In the genomic region with DNA sequence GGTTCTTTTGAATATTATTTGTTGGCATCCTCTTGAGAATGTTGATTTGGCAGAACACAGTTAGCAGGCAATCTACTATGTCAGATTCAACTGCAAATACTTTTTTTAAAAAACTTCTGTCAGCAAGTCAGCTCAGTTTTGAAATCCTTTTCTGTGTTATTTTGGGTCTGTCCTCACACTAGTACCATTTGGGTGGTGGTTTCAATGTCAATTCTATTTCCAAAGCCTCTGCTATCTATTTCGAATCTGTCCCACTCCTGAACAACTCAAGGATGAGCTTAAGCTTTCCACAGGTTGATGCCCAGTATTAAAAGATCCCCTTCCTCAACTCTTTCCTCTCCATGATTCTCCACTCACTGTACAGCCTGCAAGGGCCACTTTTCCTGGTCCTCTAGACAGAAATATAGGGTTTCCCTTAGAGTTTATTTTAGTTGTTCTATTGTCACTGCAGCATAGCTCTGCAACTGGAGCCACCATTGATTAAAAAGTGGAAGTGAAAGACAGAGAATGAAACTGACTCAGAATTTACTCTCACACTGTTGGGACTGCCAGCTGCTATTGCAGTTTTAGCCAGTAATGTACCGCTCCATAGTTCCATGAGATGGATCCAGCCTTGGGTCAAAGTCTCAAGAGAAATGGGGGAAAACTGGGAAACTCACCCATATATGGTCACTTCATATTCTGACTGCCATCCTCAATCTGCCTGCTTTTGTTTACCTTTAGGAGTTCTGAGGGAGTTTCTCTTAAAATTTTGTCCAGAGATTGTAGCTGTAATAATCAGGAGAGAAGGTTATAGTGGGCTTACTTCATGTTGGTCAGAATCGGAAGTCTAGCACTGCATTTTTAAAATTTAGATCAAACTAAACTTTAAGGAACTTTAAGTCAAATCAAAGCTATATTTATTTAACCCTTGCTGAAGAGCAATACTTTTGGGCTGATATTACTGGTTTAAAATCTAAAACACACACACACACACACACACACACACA, we compare ENCODE assay signal across 10 cellular contexts. TPM values are rescaled to one million over a fixed set of nuclear protein-coding genes. Genes with fewer than 3 reads are reported as not detected.
A peak's percentile ranks its signal among the peaks of the same experiment; 100 is the strongest.
DNase-seq lines count a peak whose midpoint lies in the region; ATAC-seq and TF ChIP-seq lines count a peak whose summit lies in the region.
"Had no signal": no experiment of that assay in that cellular context is flagged by ENCODE, and none has a peak within 500 bp of the region (broad histone marks: within the 10 kb centered on the region; RNA-seq: fewer than 3 reads in every experiment).

No MANE protein-coding gene starts in this region.

- peak; percentile 100 for ATAC-seq in GM18907 (IDR thresholded peaks at IDR 0.05; ENCODE audit: unreplicated experiment)
- ATAC-seq in GM21619 (IDR thresholded peaks at IDR 0.05; ENCODE audit: unreplicated experiment): peak; percentile 100
- ATAC-seq in HG03175 (IDR thresholded peaks at IDR 0.05; ENCODE audit: unreplicated experiment): peak; percentile 100
- peak; percentile 22 for ATAC-seq in gastroesophageal sphincter

- no peak overlapping the region for H3K27ac ChIP-seq in gastroesophageal sphincter

- no peaks in the 10 kb centered on the region for H3K9me3 ChIP-seq in gastroesophageal sphincter

- H3K4me1 Mint-ChIP-seq in chondrocyte (ENCODE audit: low read depth): peaks cover 4% of the 10 kb centered on the region

- 74 to 93% methylated on average over 2 to 3 of the region's 3 CpGs for WGBS in gastroesophageal sphincter (ENCODE audit: low coverage in 1 of 2), 2 donors

- no peak overlapping the region for H3K4me3 ChIP-seq in gastroesophageal sphincter

- H3K36me3 ChIP-seq in gastroesophageal sphincter: peaks cover 0 to 5% of the 10 kb centered on the region in 2 donors

- no peak for TF ChIP-seq POLR2A in gastroesophageal sphincter (IDR thresholded peaks at IDR 0.05)

- H3K4me1 ChIP-seq in gastroesophageal sphincter: no peaks in the 10 kb centered on the region

- H3K4me3 Mint-ChIP-seq in chondrocyte (ENCODE audit: unreplicated experiment): no peak overlapping the region

- H3K27me3 ChIP-seq in gastroesophageal sphincter: no peaks in the 10 kb centered on the region

- TF ChIP-seq CTCF in gastroesophageal sphincter (IDR thresholded peaks at IDR 0.05) (no peak), chondrocyte (IDR thresholded peaks at IDR 0.05) (no peak)

- no peaks in the 10 kb centered on the region for H3K36me3 Mint-ChIP-seq in chondrocyte (ENCODE audit: low read depth)

- peaks cover 27% of the 10 kb centered on the region for H3K9me3 Mint-ChIP-seq in chondrocyte (ENCODE audit: low read depth)

- H3K27ac Mint-ChIP-seq in chondrocyte (ENCODE audit: unreplicated experiment): no peak overlapping the region

- DNase-seq in SW480 (ENCODE audit: low spot score) (no peak), chondrocyte (ENCODE audit: low spot score) (no peak)
- no peak for DNase-seq in stimulated activated CD4-positive, alpha-beta T cell treated with anti-CD3 and anti-CD28 coated beads, Interleukin-4, amount 100 ng/mL, for 1 hour
- DNase-seq: activated CD8-positive, alpha-beta memory T cell treated with anti-CD3 and anti-CD28 coated beads for 24 hours; NCI-H2029; SHP77 treated with DMSO at 0.1 percent for 48 hours had no signal

- no peak for TF ChIP-seq EP300 in gastroesophageal sphincter (IDR thresholded peaks at IDR 0.05)

- H3K27me3 Mint-ChIP-seq in chondrocyte (ENCODE audit: low read depth): no peaks in the 10 kb centered on the region

RNA-seq across cellular contexts. Expression of gene HDX, which starts 14.6 kb away (rescaled TPM):
- total RNA-seq in gastroesophageal sphincter: 10 to 100 TPM in 1 of 4 donors, 1 to 10 TPM in 3; 5.2 to 11.4 (median 5.6) TPM
- 4.0 to 4.5 TPM (median 4.2 TPM) in 3 replicates for total RNA-seq in chondrocyte

Comparison
In these comparisons a context has a peak if more than half of its experiments do, and no peak if none do; other contexts are left out.
1. ATAC-seq: peak in every context shown above with its lines; median percentile 100 in GM18907; 100 in GM21619; 100 in HG03175; 22 in gastroesophageal sphincter.